ENCODE assay signal across 25 cellular contexts in the genomic region with DNA sequence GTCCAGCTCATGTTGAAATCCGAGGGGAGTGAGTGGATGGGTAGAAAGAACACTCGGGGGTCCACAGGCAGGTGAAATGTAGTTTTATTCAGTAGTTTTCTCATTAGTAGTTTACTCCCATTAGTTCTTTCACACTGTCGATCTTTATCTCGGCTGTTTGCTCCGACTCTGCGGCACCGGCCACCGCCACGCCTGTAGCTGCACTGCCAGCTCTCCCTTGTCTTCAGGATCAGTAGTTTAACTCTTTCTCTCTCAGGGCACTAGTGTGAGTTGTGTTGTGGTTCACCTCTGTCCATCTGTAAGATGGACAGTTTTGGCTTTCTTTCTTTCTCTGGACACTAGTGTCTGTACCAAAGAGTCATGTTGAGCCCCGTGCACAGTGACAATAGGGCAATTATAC.
DNase-seq lines count a peak whose midpoint lies in the region; TF ChIP-seq lines count a peak whose summit lies in the region.
"Had no signal": no experiment of that assay in that cellular context is flagged by ENCODE, and none has a peak within 500 bp of the region (broad histone marks: within the 10 kb centered on the region; RNA-seq: fewer than 3 reads in every experiment).

No MANE protein-coding gene starts in this region.

- H3K4me3 ChIP-seq in LNCaP clone FGC (ENCODE audit: low read depth, low read length) = no peak overlapping the region; the same call in 1 of the 2 replicates
- no peak overlapping the region for H3K4me3 ChIP-seq in CD8-positive, alpha-beta memory T cell (ENCODE audit: low read length)
- H3K4me3 ChIP-seq: gastroesophageal sphincter, GM23248 had no signal

- no peaks in the 10 kb centered on the region for H3K36me3 Mint-ChIP-seq in type B pancreatic cell
- no peaks in the 10 kb centered on the region for H3K36me3 Mint-ChIP-seq in endothelial cell (ENCODE audit: low read depth, unreplicated experiment)
- no peaks in the 10 kb centered on the region for H3K36me3 Mint-ChIP-seq in CD8-positive, alpha-beta memory T cell
- H3K36me3 Mint-ChIP-seq: activated CD8-positive, alpha-beta memory T cell treated with anti-CD3 and anti-CD28 coated beads, Interleukin-2, amount 10 ng/mL, durations not matched to agents 7 days and 5 days; activated naive CD4-positive, alpha-beta T cell treated with anti-CD3 and anti-CD28 coated beads, Interleukin-2, amount 10 ng/mL, durations not matched to agents 7 days and 5 days; WTC11 had no signal

- H3K9me3 Mint-ChIP-seq in type B pancreatic cell (no peaks in the 10 kb centered on the region), endothelial cell (ENCODE audit: unreplicated experiment) (no peaks in the 10 kb centered on the region)
- H3K9me3 Mint-ChIP-seq in CD8-positive, alpha-beta memory T cell = no peaks in the 10 kb centered on the region
- H3K9me3 Mint-ChIP-seq: activated naive CD4-positive, alpha-beta T cell treated with anti-CD3 and anti-CD28 coated beads, Interleukin-2, amount 10 ng/mL, durations not matched to agents 7 days and 5 days; CD4-positive, alpha-beta T cell; dendritic cell treated with granulocyte-macrophage colony-stimulating factor and Interleukin-4, amounts not matched to agents 40 ng/mL and 50 ng/mL, for 4 days; T-helper 2 cell treated with Interferon-gamma antibody and Interleukin-4, amounts not matched to agents 5 μg/mL and 100 μg/mL, for 36 hours; WTC11 had no signal

- no peaks in the 10 kb centered on the region for H3K4me1 ChIP-seq in CD8-positive, alpha-beta memory T cell (ENCODE audit: insufficient read depth, low read length)
- H3K4me1 ChIP-seq: gastroesophageal sphincter had no signal

- H3K27ac ChIP-seq in CD8-positive, alpha-beta memory T cell (ENCODE audit: low read depth, low read length) = no peak overlapping the region
- H3K27ac ChIP-seq: gastroesophageal sphincter, GM23248, RWPE1 had no signal

- TF ChIP-seq CTCF in LNCaP clone FGC (IDR thresholded peaks at IDR 0.05; ENCODE audit: control insufficient read depth, extremely low read depth, insufficient read depth) (no peak), type B pancreatic cell (conservative IDR thresholded peaks at IDR 0.05) (no peak), endothelial cell (IDR thresholded peaks at IDR 0.05; ENCODE audit: unreplicated experiment) (no peak)

- H3K27ac Mint-ChIP-seq in type B pancreatic cell (peak overlapping the region; percentile 19), endothelial cell (ENCODE audit: unreplicated experiment) (no peak overlapping the region)
- no peak overlapping the region for H3K27ac Mint-ChIP-seq in CD8-positive, alpha-beta memory T cell
- H3K27ac Mint-ChIP-seq: activated CD8-positive, alpha-beta memory T cell treated with anti-CD3 and anti-CD28 coated beads, Interleukin-2, amount 10 ng/mL, durations not matched to agents 7 days and 5 days; activated naive CD4-positive, alpha-beta T cell treated with anti-CD3 and anti-CD28 coated beads, Interleukin-2, amount 10 ng/mL, durations not matched to agents 7 days and 5 days; CD4-positive, alpha-beta T cell; dendritic cell treated with granulocyte-macrophage colony-stimulating factor and Interleukin-4, amounts not matched to agents 40 ng/mL and 50 ng/mL, for 4 days; IgD-negative memory B cell; T-helper 2 cell treated with Interferon-gamma antibody and Interleukin-4, amounts not matched to agents 5 μg/mL and 100 μg/mL, for 36 hours; WTC11 had no signal

- POLR2A ChIA-PET in CD8-positive, alpha-beta memory T cell (lab: Charles Lee) = no interaction called here

- CTCF ChIA-PET in CD8-positive, alpha-beta memory T cell (lab: Charles Lee) = interaction anchor here (1.1 kb wide), 1 partner anchor 10 kb away, joined by 3 read pairs; no protein-coding TSS in a partner anchor

- peak overlapping the region; percentile 72 for H3K4me3 Mint-ChIP-seq in type B pancreatic cell
- H3K4me3 Mint-ChIP-seq in endothelial cell (ENCODE audit: unreplicated experiment) = no peak overlapping the region
- H3K4me3 Mint-ChIP-seq in CD8-positive, alpha-beta memory T cell = no peak overlapping the region
- H3K4me3 Mint-ChIP-seq: activated CD8-positive, alpha-beta memory T cell treated with anti-CD3 and anti-CD28 coated beads, Interleukin-2, amount 10 ng/mL, durations not matched to agents 7 days and 5 days; activated naive CD4-positive, alpha-beta T cell treated with anti-CD3 and anti-CD28 coated beads, Interleukin-2, amount 10 ng/mL, durations not matched to agents 7 days and 5 days; CD4-positive, alpha-beta T cell; dendritic cell treated with granulocyte-macrophage colony-stimulating factor and Interleukin-4, amounts not matched to agents 40 ng/mL and 50 ng/mL, for 4 days; IgD-negative memory B cell; T-helper 2 cell treated with Interferon-gamma antibody and Interleukin-4, amounts not matched to agents 5 μg/mL and 100 μg/mL, for 36 hours; WTC11 had no signal

- no peaks in the 10 kb centered on the region for H3K36me3 ChIP-seq in CD8-positive, alpha-beta memory T cell (ENCODE audit: insufficient read depth, low read length)
- H3K36me3 ChIP-seq: gastroesophageal sphincter had no signal

- peak; percentile 8 for DNase-seq in LNCaP clone FGC (ENCODE audit: low read depth)
- peak; percentile 38 for DNase-seq in SK-N-DZ (ENCODE audit: low spot score)
- DNase-seq in left kidney (ENCODE audit: low read depth, low spot score) = peak; percentile 22
- no peak for DNase-seq in type B pancreatic cell (ENCODE audit: extremely low spot score, unreplicated experiment)
- no peak for DNase-seq in endothelial cell (ENCODE audit: low spot score)
- DNase-seq in LoVo (ENCODE audit: low spot score) = no peak
- no peak for DNase-seq in CD8-positive, alpha-beta memory T cell
- DNase-seq: activated CD4-positive, alpha-beta T cell treated with anti-CD3 and anti-CD28 coated beads, Interleukin-2, amount 50 U/mL, for 1 hour; activated CD8-positive, alpha-beta memory T cell treated with anti-CD3 and anti-CD28 coated beads, Interleukin-2, amount 10 ng/mL, durations not matched to agents 7 days and 5 days; activated naive CD4-positive, alpha-beta T cell treated with anti-CD3 and anti-CD28 coated beads, Interleukin-2, amount 10 ng/mL, durations not matched to agents 7 days and 5 days; aorta; CD4-positive, alpha-beta T cell; central memory CD4-positive, alpha-beta T cell; DMS79; GF-D8; GM23248; kidney; NCI-H2107; NCI-H510A treated with DMSO at 0.1 percent for 48 hours had no signal

- H3K27me3 Mint-ChIP-seq in type B pancreatic cell = peaks cover 6% of the 10 kb centered on the region
- no peaks in the 10 kb centered on the region for H3K27me3 Mint-ChIP-seq in endothelial cell (ENCODE audit: unreplicated experiment)
- peaks cover 3 to 4% of the 10 kb centered on the region in 2 donors for H3K27me3 Mint-ChIP-seq in CD8-positive, alpha-beta memory T cell
- H3K27me3 Mint-ChIP-seq: dendritic cell treated with granulocyte-macrophage colony-stimulating factor and Interleukin-4, amounts not matched to agents 40 ng/mL and 50 ng/mL, for 4 days; IgD-negative memory B cell had no signal

- no peaks in the 10 kb centered on the region for H3K27me3 ChIP-seq in CD8-positive, alpha-beta memory T cell (ENCODE audit: insufficient read depth, low read length, poor library complexity, severe bottlenecking)
- H3K27me3 ChIP-seq: gastroesophageal sphincter had no signal

- H3K4me1 Mint-ChIP-seq in type B pancreatic cell (ENCODE audit: unreplicated experiment) (peaks cover 5% of the 10 kb centered on the region), endothelial cell (ENCODE audit: unreplicated experiment) (no peaks in the 10 kb centered on the region)
- H3K4me1 Mint-ChIP-seq in CD8-positive, alpha-beta memory T cell = no peaks in the 10 kb centered on the region
- H3K4me1 Mint-ChIP-seq: activated CD8-positive, alpha-beta memory T cell treated with anti-CD3 and anti-CD28 coated beads, Interleukin-2, amount 10 ng/mL, durations not matched to agents 7 days and 5 days; activated naive CD4-positive, alpha-beta T cell treated with anti-CD3 and anti-CD28 coated beads, Interleukin-2, amount 10 ng/mL, durations not matched to agents 7 days and 5 days had no signal

- H3K9me3 ChIP-seq in CD8-positive, alpha-beta memory T cell (ENCODE audit: low read length) = no peaks in the 10 kb centered on the region
- H3K9me3 ChIP-seq: gastroesophageal sphincter had no signal

Comparison
In these comparisons a context has a peak if more than half of its experiments do, and no peak if none do; other contexts are left out.
1. DNase-seq: peak in LNCaP clone FGC (single experiment), SK-N-DZ (single experiment) and left kidney (single experiment); none in type B pancreatic cell (single experiment), endothelial cell (single experiment), LoVo (single experiment) and CD8-positive, alpha-beta memory T cell (0 of 5).